Comparison of ENCODE assay signal across 8 cellular contexts in the genomic region with DNA sequence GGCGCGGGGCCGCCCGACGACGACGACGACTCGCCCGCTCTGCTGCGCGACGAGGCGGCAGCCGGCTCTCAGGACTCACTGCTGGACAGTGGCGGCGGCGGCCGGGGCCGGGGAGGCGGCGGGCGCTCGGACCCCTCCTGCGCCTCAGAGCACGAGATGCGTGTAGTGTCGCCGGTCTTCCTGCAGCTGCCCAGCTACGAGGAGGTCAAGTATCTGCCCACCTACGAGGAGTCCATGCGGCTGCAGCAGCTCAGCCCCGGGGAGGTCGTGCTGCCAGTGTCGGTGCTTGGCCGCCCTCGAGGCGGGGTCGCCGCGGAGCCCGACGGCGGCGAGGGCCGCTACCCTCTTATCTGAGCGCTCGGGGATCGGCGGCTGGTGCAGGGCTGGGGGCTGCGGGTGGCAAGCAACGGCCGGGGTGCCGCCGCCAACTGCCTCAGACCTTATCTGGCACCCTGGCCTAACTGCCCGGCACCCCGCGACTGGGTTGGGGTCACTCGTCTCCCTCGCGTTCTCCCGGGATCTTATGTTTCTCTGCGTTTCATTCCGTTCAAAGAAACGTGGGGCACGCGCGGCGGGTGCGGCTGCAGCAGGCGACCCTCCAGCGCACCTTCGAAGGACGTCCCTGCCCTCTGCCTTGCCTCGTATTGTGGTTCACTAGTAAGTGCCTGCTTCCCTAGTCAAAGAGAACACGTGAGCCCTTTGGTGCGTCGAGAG. TPM values are rescaled to one million over a fixed set of nuclear protein-coding genes. Genes with fewer than 3 reads are reported as not detected.
DNase-seq lines count a peak whose midpoint lies in the region; ATAC-seq and TF ChIP-seq lines count a peak whose summit lies in the region.

No MANE protein-coding gene starts in this region.

- DNase-seq in ELF-1 (ENCODE audit: low read depth, low spot score) (peak; percentile 42), glutamatergic neuron (peak; percentile 56), NCI-H2029 (lab: John Stamatoyannopoulos, UW) (no peak), NCI-H2196 (lab: John Stamatoyannopoulos, UW; ENCODE audit: unreplicated experiment) (no peak)
- no peak for DNase-seq in activated CD4-positive, alpha-beta memory T cell treated with anti-CD3 and anti-CD28 coated beads, Interleukin-2, amount 10 ng/mL, durations not matched to agents 7 days and 5 days

- H3K36me3 ChIP-seq in HUES48 (ENCODE audit: control insufficient read depth, insufficient read depth, low read length) (no peaks in the 10 kb centered on the region), rectal smooth muscle tissue (ENCODE audit: control insufficient read depth, insufficient read depth, low read length) (no peaks in the 10 kb centered on the region)

- H3K27me3 Mint-ChIP-seq in activated CD4-positive, alpha-beta memory T cell treated with anti-CD3 and anti-CD28 coated beads, Interleukin-2, amount 10 ng/mL, durations not matched to agents 7 days and 5 days: peaks cover 59% of the 10 kb centered on the region
- H3K27me3 Mint-ChIP-seq in glutamatergic neuron (ENCODE audit: unreplicated experiment): peaks cover 11% of the 10 kb centered on the region

- H3K4me3 Mint-ChIP-seq in activated CD4-positive, alpha-beta memory T cell treated with anti-CD3 and anti-CD28 coated beads, Interleukin-2, amount 10 ng/mL, durations not matched to agents 7 days and 5 days: peak overlapping the region; percentile 72
- peak overlapping the region; percentile 83 for H3K4me3 Mint-ChIP-seq in glutamatergic neuron (ENCODE audit: unreplicated experiment)

- H3K9ac ChIP-seq in HUES48 (ENCODE audit: low read depth, low read length) (0 out of 2 replicates have a peak overlapping the region, but pooled peaks have one; percentile 3), rectal smooth muscle tissue (ENCODE audit: low read length) (peak overlapping the region; percentile 36)

- POLR2A ChIA-PET in activated CD4-positive, alpha-beta memory T cell treated with anti-CD3 and anti-CD28 coated beads, Interleukin-2, amount 10 ng/mL, durations not matched to agents 7 days and 5 days (lab: Charles Lee): interaction anchor here (1.3 to 1.8 kb wide), 2 partner anchors 170 to 223 kb away, joined by 4 to 8 read pairs; a partner anchor contains a TSS

- CTCF ChIA-PET in activated CD4-positive, alpha-beta memory T cell treated with anti-CD3 and anti-CD28 coated beads, Interleukin-2, amount 10 ng/mL, durations not matched to agents 7 days and 5 days (lab: Charles Lee): interaction anchor here (1.0 to 1.4 kb wide), 7 partner anchors 9 to 240 kb away, joined by 3 to 5 read pairs (median 5); no protein-coding TSS in a partner anchor

- H3K36me3 Mint-ChIP-seq in activated CD4-positive, alpha-beta memory T cell treated with anti-CD3 and anti-CD28 coated beads, Interleukin-2, amount 10 ng/mL, durations not matched to agents 7 days and 5 days (ENCODE audit: low read depth): no peaks in the 10 kb centered on the region
- no peaks in the 10 kb centered on the region for H3K36me3 Mint-ChIP-seq in glutamatergic neuron (ENCODE audit: unreplicated experiment)

- H3K9me3 Mint-ChIP-seq in activated CD4-positive, alpha-beta memory T cell treated with anti-CD3 and anti-CD28 coated beads, Interleukin-2, amount 10 ng/mL, durations not matched to agents 7 days and 5 days: no peaks in the 10 kb centered on the region
- no peaks in the 10 kb centered on the region for H3K9me3 Mint-ChIP-seq in glutamatergic neuron (ENCODE audit: unreplicated experiment)

- H3K27ac ChIP-seq in HUES48 (ENCODE audit: low read depth, low read length) (no peak overlapping the region), rectal smooth muscle tissue (ENCODE audit: low read depth, low read length) (peak overlapping the region; percentile 77)

- peak overlapping the region; percentile 68 for H3K4me3 ChIP-seq in HUES48 (ENCODE audit: low read depth, low read length)
- H3K4me3 ChIP-seq in rectal smooth muscle tissue (ENCODE audit: low read length): peak overlapping the region; percentile 72

- TF ChIP-seq CTCF in glutamatergic neuron (IDR thresholded peaks at IDR 0.05; ENCODE audit: partially characterized antibody, unreplicated experiment): no peak

- H3K9me3 ChIP-seq in HUES48 (ENCODE audit: control insufficient read depth, insufficient read depth, low read length): no peaks in the 10 kb centered on the region

- H3K27me3 ChIP-seq in HUES48 (ENCODE audit: control insufficient read depth, insufficient read depth, low read length): peaks cover 77% of the 10 kb centered on the region
- peaks cover 4% of the 10 kb centered on the region for H3K27me3 ChIP-seq in rectal smooth muscle tissue (ENCODE audit: control insufficient read depth, insufficient read depth, low read length)

- ATAC-seq in GM19463 (IDR thresholded peaks at IDR 0.05; ENCODE audit: unreplicated experiment): peak; percentile 20

- H3K4me1 ChIP-seq in HUES48 (ENCODE audit: control insufficient read depth, insufficient read depth, low read length) (peaks cover 13% of the 10 kb centered on the region; the same call in 1 of the 2 replicates), rectal smooth muscle tissue (ENCODE audit: control insufficient read depth, insufficient read depth, low read length) (peaks cover 4% of the 10 kb centered on the region)

- H3K27ac Mint-ChIP-seq in activated CD4-positive, alpha-beta memory T cell treated with anti-CD3 and anti-CD28 coated beads, Interleukin-2, amount 10 ng/mL, durations not matched to agents 7 days and 5 days: no peak overlapping the region
- H3K27ac Mint-ChIP-seq in glutamatergic neuron (ENCODE audit: unreplicated experiment): no peak overlapping the region

- peaks cover 14% of the 10 kb centered on the region for H3K4me1 Mint-ChIP-seq in activated CD4-positive, alpha-beta memory T cell treated with anti-CD3 and anti-CD28 coated beads, Interleukin-2, amount 10 ng/mL, durations not matched to agents 7 days and 5 days
- peaks cover 3% of the 10 kb centered on the region for H3K4me1 Mint-ChIP-seq in glutamatergic neuron (ENCODE audit: low read depth, unreplicated experiment)

RNA-seq across cellular contexts. Expression of a gene that starts 1.0 kb away (rescaled TPM):
- total RNA-seq in activated CD4-positive, alpha-beta memory T cell treated with anti-CD3 and anti-CD28 coated beads, Interleukin-2, amount 10 ng/mL, durations not matched to agents 7 days and 5 days: under 1 TPM; 0.15 TPM
- total RNA-seq in glutamatergic neuron (ENCODE audit: unreplicated experiment): 0.34 TPM

Comparison
In these comparisons a context has a peak if more than half of its experiments do, and no peak if none do; other contexts are left out.
1. DNase-seq: peak in ELF-1 (single experiment) and glutamatergic neuron (single experiment); none in activated CD4-positive, alpha-beta memory T cell treated with anti-CD3 and anti-CD28 coated beads, Interleukin-2, amount 10 ng/mL, durations not matched to agents 7 days and 5 days (single experiment), NCI-H2029 (single experiment) and NCI-H2196 (single experiment).